19 cellular contexts compared by ENCODE assay signal in genomic region chr5:160286947-160287346, GRCh38. TPM values are rescaled to one million over a fixed set of nuclear protein-coding genes. Genes with fewer than 3 reads are reported as not detected.
A peak's percentile ranks its signal among the peaks of the same experiment; 100 is the strongest.
DNase-seq lines count a peak whose midpoint lies in the region; ATAC-seq and TF ChIP-seq lines count a peak whose summit lies in the region.
"Had no signal": no experiment of that assay in that cellular context is flagged by ENCODE, and none has a peak within 500 bp of the region (broad histone marks: within the 10 kb centered on the region; RNA-seq: fewer than 3 reads in every experiment).

No MANE protein-coding gene starts in this region.

- no peak for ATAC-seq in HG03520 (IDR thresholded peaks at IDR 0.05; ENCODE audit: unreplicated experiment)
- ATAC-seq: activated CD8-positive, alpha-beta T cell treated with anti-CD3 and anti-CD28 coated beads, Interleukin-2, amount 10 ng/mL, durations not matched to agents 7 days and 5 days; activated naive CD4-positive, alpha-beta T cell treated with anti-CD3 and anti-CD28 coated beads, Interleukin-2, amount 50 U/mL, for 72 hours; activated T-cell treated with anti-CD3 and anti-CD28 coated beads, Interleukin-2, amount 50 U/mL, for 4 hours had no signal

- 70 to 85% (median 77%) methylated on average over 6 of the region's 6 CpGs for WGBS in adrenal gland, 4 donors

- no peak for TF ChIP-seq POLR2A in adrenal gland (IDR thresholded peaks at IDR 0.05)

- H3K36me3 Mint-ChIP-seq in progenitor cell of endocrine pancreas (ENCODE audit: insufficient read depth): peaks cover 3% of the 10 kb centered on the region
- H3K36me3 Mint-ChIP-seq: activated naive CD4-positive, alpha-beta T cell treated with anti-CD3 and anti-CD28 coated beads, Interleukin-2, amount 50 U/mL, for 72 hours had no signal

- peak overlapping the region; percentile 92 for H3K27ac Mint-ChIP-seq in progenitor cell of endocrine pancreas
- H3K27ac Mint-ChIP-seq: activated CD8-positive, alpha-beta T cell treated with anti-CD3 and anti-CD28 coated beads, Interleukin-2, amount 10 ng/mL, durations not matched to agents 7 days and 5 days; stimulated activated naive CD8-positive, alpha-beta T cell treated with anti-CD3 and anti-CD28 coated beads, Interleukin-15, Interleukin-2, amounts not matched to agents 100 ng/mL and 50 ng/mL, for 24 hours had no signal

- no peak for DNase-seq in adrenal gland
- DNase-seq in progenitor cell of endocrine pancreas (ENCODE audit: low spot score, unreplicated experiment): no peak
- DNase-seq in foreskin fibroblast: no peak
- DNase-seq in UCSD-AML1 (lab: John Stamatoyannopoulos, UW; ENCODE audit: unreplicated experiment): no peak
- no peak for DNase-seq in GM19238 (ENCODE audit: insufficient read length, low spot score)
- DNase-seq: activated CD4-positive, CD25-positive, alpha-beta regulatory T cell; activated CD8-positive, alpha-beta T cell treated with anti-CD3 and anti-CD28 coated beads, Interleukin-2, amount 10 ng/mL, durations not matched to agents 7 days and 5 days; activated T-cell treated with anti-CD3 and anti-CD28 coated beads, Interleukin-2, amount 50 U/mL, for 4 hours; erythroblast; MV-4-11; SIG-M5; T-helper 2 cell had no signal

- peak overlapping the region; percentile 73; the same call in 1 of the 2 replicates for H3K9ac ChIP-seq in iPS-20b (ENCODE audit: low read depth, low read length)

- H3K27me3 Mint-ChIP-seq in progenitor cell of endocrine pancreas: no peaks in the 10 kb centered on the region

- no peaks in the 10 kb centered on the region for H3K9me3 ChIP-seq in adrenal gland (replicated peaks in 1 of 3)
- no peaks in the 10 kb centered on the region for H3K9me3 ChIP-seq in iPS-20b (ENCODE audit: insufficient read depth, low read depth, low read length)

- no peaks in the 10 kb centered on the region for H3K9me3 Mint-ChIP-seq in progenitor cell of endocrine pancreas (ENCODE audit: low read depth)
- H3K9me3 Mint-ChIP-seq: activated naive CD4-positive, alpha-beta T cell treated with anti-CD3 and anti-CD28 coated beads, Interleukin-2, amount 50 U/mL, for 72 hours; activated T-cell treated with anti-CD3 and anti-CD28 coated beads, Interleukin-2, amount 50 U/mL, for 4 hours; stimulated activated naive CD8-positive, alpha-beta T cell treated with anti-CD3 and anti-CD28 coated beads, Interleukin-15, Interleukin-2, amounts not matched to agents 100 ng/mL and 50 ng/mL, for 24 hours had no signal

- H3K4me1 ChIP-seq in adrenal gland (replicated peaks in 1 of 2) (peaks cover 17 to 20% of the 10 kb centered on the region in 2 donors), iPS-20b (ENCODE audit: insufficient read depth, low read length) (peaks cover 29% of the 10 kb centered on the region)

- H3K4me1 Mint-ChIP-seq in progenitor cell of endocrine pancreas (ENCODE audit: low read depth): peaks cover 16% of the 10 kb centered on the region

- no peak for TF ChIP-seq EP300 in Ishikawa (IDR thresholded peaks at IDR 0.05; ENCODE audit: borderline replicate concordance)

- TF ChIP-seq CTCF in adrenal gland (IDR thresholded peaks at IDR 0.05): no peak
- no peak for TF ChIP-seq CTCF in progenitor cell of endocrine pancreas (IDR thresholded peaks at IDR 0.05; ENCODE audit: unreplicated experiment)
- no peak for TF ChIP-seq CTCF in foreskin fibroblast (IDR thresholded peaks at IDR 0.05; ENCODE audit: low read depth, low read length)

- intact Hi-C loops in adrenal gland (cut with DNase I): no loop called here

- H3K4me3 ChIP-seq in adrenal gland (no peak overlapping the region), iPS-20b (ENCODE audit: low read length) (peak overlapping the region; percentile 44; the same call in 1 of the 2 replicates), foreskin fibroblast (ENCODE audit: low read depth in 1 of 2, low read length in 2 of 2) (no peak overlapping the region)

- no peak overlapping the region for H3K4me3 Mint-ChIP-seq in progenitor cell of endocrine pancreas (ENCODE audit: low read depth)
- H3K4me3 Mint-ChIP-seq: activated CD8-positive, alpha-beta T cell treated with anti-CD3 and anti-CD28 coated beads, Interleukin-2, amount 10 ng/mL, durations not matched to agents 7 days and 5 days; activated T-cell treated with anti-CD3 and anti-CD28 coated beads, Interleukin-2, amount 50 U/mL, for 4 hours; stimulated activated naive CD8-positive, alpha-beta T cell treated with anti-CD3 and anti-CD28 coated beads, Interleukin-15, Interleukin-2, amounts not matched to agents 100 ng/mL and 50 ng/mL, for 24 hours had no signal

- no peaks in the 10 kb centered on the region for H3K27me3 ChIP-seq in adrenal gland
- no peaks in the 10 kb centered on the region for H3K27me3 ChIP-seq in iPS-20b (ENCODE audit: insufficient read depth, low read length)

- H3K27ac ChIP-seq in adrenal gland: peak overlapping the region in 4 of 5 donors; percentile 57 to 75 (median 68)
- peak overlapping the region; percentile 41 for H3K27ac ChIP-seq in iPS-20b (ENCODE audit: low read length)

- no peak for TF ChIP-seq RAD21 in Ishikawa (IDR thresholded peaks at IDR 0.05; ENCODE audit: low read depth)

- no peaks in the 10 kb centered on the region for H3K36me3 ChIP-seq in adrenal gland (replicated peaks in 1 of 2)
- H3K36me3 ChIP-seq in iPS-20b (ENCODE audit: insufficient read depth, low read depth, low read length): peaks cover 7% of the 10 kb centered on the region; the same call in 1 of the 2 replicates

TF ChIP-seq in Ishikawa, 13 proteins besides CTCF, POLR2A, EP300 and RAD21:
- TF ChIP-seq CEBPB (IDR thresholded peaks at IDR 0.05): no peak
- TF ChIP-seq EGR1 (IDR thresholded peaks at IDR 0.05): peak; percentile 61
- TF ChIP-seq NFIC (IDR thresholded peaks at IDR 0.05): no peak
- no peak for TF ChIP-seq ZBTB7A (IDR thresholded peaks at IDR 0.05; ENCODE audit: low read depth)
- TF ChIP-seq TCF12 (IDR thresholded peaks at IDR 0.05; ENCODE audit: low read depth): no peak
- no peak for TF ChIP-seq REST (IDR thresholded peaks at IDR 0.05; ENCODE audit: low read depth)
- TF ChIP-seq FOXM1 (IDR thresholded peaks at IDR 0.05; ENCODE audit: borderline replicate concordance, low read depth): no peak

RNA-seq across cellular contexts. Expression of gene CCNJL, which starts 25.4 kb away (rescaled TPM):
- total RNA-seq in adrenal gland (10 to 100 TPM in 1 of 8 donors, 1 to 10 TPM in 7; 3.9 to 10.6 (median 5.3) TPM), progenitor cell of endocrine pancreas (23.1 and 29.0 TPM in 2 replicates)
- polyA plus RNA-seq in adrenal gland: 1 to 10 TPM; 1.7 to 3.3 (median 2.0) TPM

RNA-seq across cellular contexts. Expression of gene FABP6, which starts 57.6 kb away (rescaled TPM):
- 10 to 100 TPM in 2 of 8 donors, 1 to 10 TPM in 5, not detected in 1; 3.1 to 12.8 (median 8.9) TPM for total RNA-seq in adrenal gland
- polyA plus RNA-seq in adrenal gland: 10 to 100 TPM; 12.6 to 29.4 (median 17.4) TPM
- total RNA-seq in progenitor cell of endocrine pancreas: 0.55 TPM in 1 of 2 replicates, not detected in the other
- total RNA-seq: activated CD8-positive, alpha-beta T cell treated with anti-CD3 and anti-CD28 coated beads, Interleukin-2, amount 10 ng/mL, durations not matched to agents 7 days and 5 days; activated naive CD4-positive, alpha-beta T cell treated with anti-CD3 and anti-CD28 coated beads, Interleukin-2, amount 50 U/mL, for 72 hours; activated T-cell treated with anti-CD3 and anti-CD28 coated beads, Interleukin-2, amount 50 U/mL, for 4 hours; dermis blood vessel endothelial cell; mononuclear cell had no signal
